1 cellular context compared by ENCODE assay signal in genomic region chr20:13142143-13142542, GRCh38.
TF ChIP-seq lines count a peak whose summit lies in the region.

No MANE protein-coding gene starts in this region.

TF ChIP-seq in GM23338, 12 proteins besides CTCF, POLR2A, EP300 and RAD21 (continued from another document):
- TF ChIP-seq ZNF462 (CRISPR knock-in tag; IDR thresholded peaks at IDR 0.05), result no peak
- no peak for TF ChIP-seq ZNF114 (CRISPR knock-in tag; IDR thresholded peaks at IDR 0.05)
- no peak for TF ChIP-seq EZH2 (IDR thresholded peaks at IDR 0.05; ENCODE audit: low read depth, unreplicated experiment)
- TF ChIP-seq CREB1 (CRISPR knock-in tag; IDR thresholded peaks at IDR 0.05; ENCODE audit: low read depth), result no peak
- no peak for TF ChIP-seq ETS1 (IDR thresholded peaks at IDR 0.05)
- no peak for TF ChIP-seq EZH2phosphoT487 (IDR thresholded peaks at IDR 0.05; ENCODE audit: unreplicated experiment)
